In the genomic region with DNA sequence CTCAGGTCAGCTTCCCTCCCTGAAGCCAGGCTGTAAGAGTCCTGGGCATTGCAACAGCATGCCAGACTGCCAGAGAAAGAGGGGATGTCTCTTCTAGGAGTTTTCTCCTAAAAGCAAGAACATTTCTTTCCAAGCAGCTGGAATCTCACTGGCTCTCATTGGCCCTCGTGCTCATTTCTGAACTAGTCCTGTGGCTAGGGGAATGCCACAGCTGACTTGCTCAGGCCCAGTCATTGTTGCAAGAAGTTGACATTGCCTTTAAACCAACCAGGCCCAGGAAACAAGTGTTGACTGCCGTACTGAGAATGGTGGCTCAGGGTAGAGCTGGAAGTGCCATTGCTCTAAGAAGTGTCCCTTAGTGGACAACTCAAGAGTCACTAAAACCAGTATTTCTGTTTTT, we compare ENCODE assay signal across 11 cellular contexts. TPM values are rescaled to one million over a fixed set of nuclear protein-coding genes. Genes with fewer than 3 reads are reported as not detected.
A peak's percentile ranks its signal among the peaks of the same experiment; 100 is the strongest.
DNase-seq lines count a peak whose midpoint lies in the region; ATAC-seq and TF ChIP-seq lines count a peak whose summit lies in the region.
"Had no signal": no experiment of that assay in that cellular context is flagged by ENCODE, and none has a peak within 500 bp of the region (broad histone marks: within the 10 kb centered on the region; RNA-seq: fewer than 3 reads in every experiment).

No MANE protein-coding gene starts in this region.

- TF ChIP-seq POLR2A in thyroid gland (IDR thresholded peaks at IDR 0.05) = no peak

- H3K27me3 ChIP-seq in thyroid gland = no peaks in the 10 kb centered on the region
- H3K27me3 ChIP-seq: neutrophil had no signal

- H3K4me1 ChIP-seq in thyroid gland = peaks cover 0 to 4% of the 10 kb centered on the region in 2 donors

- ATAC-seq in HG02610 (IDR thresholded peaks at IDR 0.05; ENCODE audit: unreplicated experiment) (peak; percentile 88), HG03565 (IDR thresholded peaks at IDR 0.05; ENCODE audit: unreplicated experiment) (peak; percentile 57)

- DNase-seq in stimulated activated CD4-positive, alpha-beta T cell treated with anti-CD3 and anti-CD28 coated beads, Interleukin-1b, Interleukin-23, amount 100 ng/mL, for 48 hours = peak; percentile 40
- DNase-seq in stimulated activated CD4-positive, alpha-beta T cell treated with anti-CD3 and anti-CD28 coated beads, Interleukin-4, amount 100 ng/mL, for 4 hours = no peak
- DNase-seq in thyroid gland (peak in 1 of 2 donors; percentile 4), inferior parietal cortex (ENCODE audit: extremely low spot score) (no peak), AG08396 (ENCODE audit: low spot score) (no peak), EL (no peak)
- DNase-seq: amniotic stem cell, trophoblast cell had no signal

- H3K4me3 ChIP-seq in thyroid gland (replicated peaks in 1 of 3) = no peak overlapping the region

- H3K9me3 ChIP-seq in thyroid gland = no peaks in the 10 kb centered on the region
- H3K9me3 ChIP-seq: neutrophil had no signal

- TF ChIP-seq CTCF in thyroid gland (IDR thresholded peaks at IDR 0.05) = no peak

- 65 to 77% methylated on average over 2 of the region's 2 CpGs for WGBS in thyroid gland, 2 donors

- H3K27ac ChIP-seq in thyroid gland = peak overlapping the region in 2 of 3 donors; percentile 30 to 66
- H3K27ac ChIP-seq: neutrophil had no signal

- intact Hi-C loops in thyroid gland (cut with DNase I) = no loop called here

- no peaks in the 10 kb centered on the region for H3K36me3 ChIP-seq in thyroid gland
- H3K36me3 ChIP-seq: neutrophil had no signal

RNA-seq across cellular contexts. Expression of gene CEP120, which starts 15.0 kb away (rescaled TPM):
- total RNA-seq in thyroid gland = 10 to 100 TPM; 21.7 to 32.0 (median 23.6) TPM
